Comparison of ENCODE assay signal across 7 cellular contexts in the genomic region with DNA sequence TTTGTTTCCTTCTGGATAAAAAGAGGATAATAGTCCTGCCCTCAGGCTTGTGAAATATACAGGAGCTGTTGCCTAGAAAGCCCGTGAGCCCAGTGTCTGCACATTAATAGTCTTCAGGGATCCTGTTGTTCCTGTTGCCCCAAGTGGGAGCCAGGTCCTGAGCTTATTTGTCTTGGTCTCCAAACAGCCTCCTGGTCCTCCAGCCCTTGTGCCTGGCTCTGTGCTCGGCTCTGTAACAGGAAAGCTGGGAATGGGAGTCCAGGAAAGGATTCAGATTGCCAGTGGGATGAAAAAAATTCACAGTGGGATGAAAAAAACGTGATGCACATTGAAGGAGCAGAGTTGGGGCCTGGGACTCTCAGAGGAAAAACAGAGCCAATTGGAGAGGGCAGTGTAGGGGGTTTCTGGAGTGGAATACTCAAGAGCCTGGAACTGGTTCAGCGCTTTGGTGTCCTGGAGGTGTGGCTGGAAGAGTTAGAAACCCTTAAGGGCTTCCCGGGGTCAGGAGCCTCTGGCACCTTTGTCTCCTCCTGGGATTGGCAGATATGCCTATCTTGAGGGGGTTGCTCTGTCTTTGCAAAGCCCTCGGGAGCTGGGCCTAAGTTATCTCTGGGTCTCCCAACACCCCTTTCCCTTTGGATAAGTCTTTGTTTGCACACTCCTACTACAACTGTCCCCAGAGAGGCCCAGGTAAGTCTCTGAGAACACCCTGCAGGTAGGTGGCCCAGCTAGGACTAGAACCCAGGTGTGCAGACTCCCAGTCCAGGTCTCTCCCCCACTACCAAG. TPM values are rescaled to one million over a fixed set of nuclear protein-coding genes. Genes with fewer than 3 reads are reported as not detected.
DNase-seq lines count a peak whose midpoint lies in the region; ATAC-seq, FAIRE-seq and TF ChIP-seq lines count a peak whose summit lies in the region.

No MANE protein-coding gene starts in this region.

- no peaks in the 10 kb centered on the region for H3K9me2 ChIP-seq in SU-DHL-6 (replicated peaks; ENCODE audit: insufficient read depth, low read length)

- H3K27me3 ChIP-seq in SU-DHL-6 (ENCODE audit: low read length) (no peaks in the 10 kb centered on the region), skeletal muscle satellite cell (ENCODE audit: control insufficient read depth, insufficient read depth, low read length) (peaks cover 17% of the 10 kb centered on the region)

- no peak for TF ChIP-seq CTCF in SU-DHL-6 (IDR thresholded peaks at IDR 0.05; ENCODE audit: insufficient read depth, low read length, poor library complexity, severe bottlenecking)
- no peak for TF ChIP-seq CTCF in foreskin fibroblast (IDR thresholded peaks at IDR 0.05; ENCODE audit: low read depth, low read length)

- H3K4me2 ChIP-seq in SU-DHL-6 (ENCODE audit: low read depth, low read length, poor library complexity, severe bottlenecking) = peak overlapping the region; percentile 72
- peak overlapping the region; percentile 95 for H3K4me2 ChIP-seq in skeletal muscle satellite cell (ENCODE audit: low read length)

- peaks cover 8% of the 10 kb centered on the region for H3F3A ChIP-seq in SU-DHL-6 (ENCODE audit: insufficient read depth)

- H2AFZ ChIP-seq in SU-DHL-6 (ENCODE audit: low read depth, low read length, severe bottlenecking) = peak overlapping the region; percentile 92

- H3K36me3 ChIP-seq in SU-DHL-6 (ENCODE audit: low read length) (no peaks in the 10 kb centered on the region), skeletal muscle satellite cell (ENCODE audit: insufficient read depth, low read length) (peaks cover 5% of the 10 kb centered on the region)

- H3K4me1 ChIP-seq in skeletal muscle satellite cell (ENCODE audit: control insufficient read depth, insufficient read depth, low read length) = peaks cover 24% of the 10 kb centered on the region

- no peak for ATAC-seq in HG03521 (IDR thresholded peaks at IDR 0.05; ENCODE audit: unreplicated experiment)

- peak overlapping the region; percentile 94 for H3K27ac ChIP-seq in SU-DHL-6 (ENCODE audit: low read depth, low read length)

- DNase-seq in GM19239 (ENCODE audit: insufficient read length, low spot score) (no peak), foreskin fibroblast (no peak), DMS114 treated with DMSO at 0.1 percent for 48 hours (lab: John Stamatoyannopoulos, UW; ENCODE audit: unreplicated experiment) (no peak), NCI-H1694 treated with DMSO at 0.1 percent for 48 hours (lab: John Stamatoyannopoulos, UW) (no peak)

- no peaks in the 10 kb centered on the region for H4K20me1 ChIP-seq in SU-DHL-6 (ENCODE audit: low read depth, low read length)

- H3K79me2 ChIP-seq in SU-DHL-6 (ENCODE audit: insufficient read depth, low read length) = peaks cover 18% of the 10 kb centered on the region

- H3K9ac ChIP-seq in SU-DHL-6 (ENCODE audit: low read length) (peak overlapping the region; percentile 87), skeletal muscle satellite cell (ENCODE audit: low read depth, low read length) (peak overlapping the region; percentile 94)

- H3K4me3 ChIP-seq in SU-DHL-6 (ENCODE audit: insufficient read depth, low read length, poor library complexity, severe bottlenecking) (peak overlapping the region; percentile 81), foreskin fibroblast (ENCODE audit: low read depth in 1 of 2, low read length in 2 of 2) (peak overlapping the region; percentile 97 to 99), skeletal muscle satellite cell (ENCODE audit: low read length) (peak overlapping the region; percentile 84)

- FAIRE-seq in GM19239 (lab: Jason Lieb, UNC) = peak; percentile 48

- H3K9me3 ChIP-seq in SU-DHL-6 (ENCODE audit: insufficient read depth, low read length) (no peaks in the 10 kb centered on the region), skeletal muscle satellite cell (replicated peaks; ENCODE audit: low read length) (no peaks in the 10 kb centered on the region)

RNA-seq across cellular contexts. Expression of gene INPPL1, which starts 2.3 kb away (rescaled TPM):
- total RNA-seq in skeletal muscle satellite cell (2012; rRNA removed) = 41.6 and 43.9 TPM in 2 replicates

RNA-seq across cellular contexts. Expression of gene FOLR2, which starts 5.7 kb away (rescaled TPM):
- total RNA-seq in skeletal muscle satellite cell (2012; rRNA removed) = not detected in 2 replicates

RNA-seq across cellular contexts. Expression of gene PHOX2A, which starts 21.7 kb away (rescaled TPM):
- not detected in 2 replicates for total RNA-seq in skeletal muscle satellite cell (2012; rRNA removed)

RNA-seq across cellular contexts. Expression of gene FOLR1, which starts 30.4 kb away (rescaled TPM):
- 1.5 TPM in 1 of 2 replicates, not detected in the other for total RNA-seq in skeletal muscle satellite cell (2012; rRNA removed)
